13 cellular contexts compared by ENCODE assay signal in genomic region chr4:128847074-128847724, GRCh38. TPM values are rescaled to one million over a fixed set of nuclear protein-coding genes. Genes with fewer than 3 reads are reported as not detected.
A peak's percentile ranks its signal among the peaks of the same experiment; 100 is the strongest.
DNase-seq lines count a peak whose midpoint lies in the region; ATAC-seq and TF ChIP-seq lines count a peak whose summit lies in the region.
"Had no signal": no experiment of that assay in that cellular context is flagged by ENCODE, and none has a peak within 500 bp of the region (broad histone marks: within the 10 kb centered on the region; RNA-seq: fewer than 3 reads in every experiment).

No MANE protein-coding gene starts in this region.

- intact Hi-C loops in left lung (cut with DNase I) = no loop called here

- H3K27me3 ChIP-seq in BLaER1 treated with 17β-estradiol and CSF1 and Interleukin-3, amounts not matched to agents 10 nM and 100 nM = no peaks in the 10 kb centered on the region
- H3K27me3 ChIP-seq in HL-60 (ENCODE audit: insufficient read depth, poor library complexity, severe bottlenecking) (no peaks in the 10 kb centered on the region), RWPE2 (ENCODE audit: insufficient read depth, poor library complexity, severe bottlenecking) (no peaks in the 10 kb centered on the region), left lung (no peaks in the 10 kb centered on the region), Karpas-422 (ENCODE audit: low read length) (no peaks in the 10 kb centered on the region)
- H3K27me3 ChIP-seq: transverse colon had no signal

- H3K36me3 ChIP-seq in BLaER1 treated with 17β-estradiol and CSF1 and Interleukin-3, amounts not matched to agents 10 nM and 100 nM = peaks cover 79 to 100% (median 100%) of the 10 kb centered on the region in 11 experiments
- peaks cover 69% of the 10 kb centered on the region for H3K36me3 ChIP-seq in RWPE2 (ENCODE audit: low read depth)
- peaks cover 0 to 77% of the 10 kb centered on the region in 2 donors for H3K36me3 ChIP-seq in left lung
- peaks cover 83% of the 10 kb centered on the region for H3K36me3 ChIP-seq in Karpas-422 (ENCODE audit: insufficient read depth, low read length)

- H3K4me1 ChIP-seq in BLaER1 treated with 17β-estradiol and CSF1 and Interleukin-3, amounts not matched to agents 10 nM and 100 nM = peaks cover 0 to 37% (median 21%) of the 10 kb centered on the region in 10 experiments; a peak in 17 of 20 replicates
- H3K4me1 ChIP-seq in RWPE2 (ENCODE audit: insufficient read depth, poor library complexity, severe bottlenecking) (no peaks in the 10 kb centered on the region), left lung (peaks cover 0 to 9% of the 10 kb centered on the region in 2 donors), Karpas-422 (ENCODE audit: low read length) (no peaks in the 10 kb centered on the region)
- H3K4me1 ChIP-seq: transverse colon had no signal

- peaks cover 0 to 24% (median 0%) of the 10 kb centered on the region in 11 experiments; a peak in 5 of 22 replicates for H4K20me1 ChIP-seq in BLaER1 treated with 17β-estradiol and CSF1 and Interleukin-3, amounts not matched to agents 10 nM and 100 nM
- H4K20me1 ChIP-seq in Karpas-422 (ENCODE audit: insufficient read depth, low read depth, low read length) = peaks cover 41% of the 10 kb centered on the region

- H3K27ac ChIP-seq in BLaER1 treated with 17β-estradiol and CSF1 and Interleukin-3, amounts not matched to agents 10 nM and 100 nM = peak overlapping the region in 9 of 11 experiments; percentile 46 to 83 (median 77); a peak in 18 of 22 replicates
- H3K27ac ChIP-seq in HL-60 (replicated peaks) = peak overlapping the region; percentile 65
- no peak overlapping the region for H3K27ac ChIP-seq in RWPE2 (ENCODE audit: poor library complexity, severe bottlenecking)
- peak overlapping the region in 1 of 2 donors; percentile 78 for H3K27ac ChIP-seq in left lung
- no peak overlapping the region for H3K27ac ChIP-seq in Karpas-422 (ENCODE audit: low read length)
- H3K27ac ChIP-seq: transverse colon had no signal

- H3K9me3 ChIP-seq in BLaER1 treated with 17β-estradiol and CSF1 and Interleukin-3, amounts not matched to agents 10 nM and 100 nM (replicated peaks in 1 of 11) = no peaks in the 10 kb centered on the region
- H3K9me3 ChIP-seq in RWPE2 (ENCODE audit: severe bottlenecking) = no peaks in the 10 kb centered on the region
- no peaks in the 10 kb centered on the region for H3K9me3 ChIP-seq in left lung
- no peaks in the 10 kb centered on the region for H3K9me3 ChIP-seq in Karpas-422 (ENCODE audit: low read length)
- H3K9me3 ChIP-seq: transverse colon had no signal

- no peak overlapping the region for H2AFZ ChIP-seq in Karpas-422 (ENCODE audit: low read length)

- peak overlapping the region in 2 of 10 experiments; percentile 5 to 10; a peak in 1 of 20 replicates for H3K4me3 ChIP-seq in BLaER1 treated with 17β-estradiol and CSF1 and Interleukin-3, amounts not matched to agents 10 nM and 100 nM
- H3K4me3 ChIP-seq in HL-60 (replicated peaks; ENCODE audit: insufficient read depth, low read length) = no peak overlapping the region
- no peak overlapping the region for H3K4me3 ChIP-seq in RWPE2 (ENCODE audit: severe bottlenecking)
- no peak overlapping the region for H3K4me3 ChIP-seq in left lung
- H3K4me3 ChIP-seq in Karpas-422 (ENCODE audit: low read length) = no peak overlapping the region
- H3K4me3 ChIP-seq: transverse colon had no signal

- H3K79me2 ChIP-seq in Karpas-422 (ENCODE audit: low read length) = peaks cover 87% of the 10 kb centered on the region

- H3K9me2 ChIP-seq in Karpas-422 (replicated peaks; ENCODE audit: insufficient read depth, low read length) = no peaks in the 10 kb centered on the region

- peak overlapping the region in 9 of 11 experiments; percentile 30 to 82 (median 63); a peak in 16 of 22 replicates for H3K4me2 ChIP-seq in BLaER1 treated with 17β-estradiol and CSF1 and Interleukin-3, amounts not matched to agents 10 nM and 100 nM
- H3K4me2 ChIP-seq in Karpas-422 (ENCODE audit: low read depth, low read length, poor library complexity, severe bottlenecking) = no peak overlapping the region

- ATAC-seq in RWPE2 (ENCODE audit: low read depth) = peak; percentile 42; the same call in 2 of the 3 replicates
- ATAC-seq in left lung = peak; percentile 49
- no peak for ATAC-seq in GM18867 (IDR thresholded peaks at IDR 0.05; ENCODE audit: unreplicated experiment)

- DNase-seq in HL-60 (ENCODE audit: low read depth in 1 of 2, low spot score in 1 of 2) (peak; percentile 30 to 84), RWPE2 (ENCODE audit: low spot score) (no peak), left lung (no peak), cerebellar nuclear complex (lab: John Stamatoyannopoulos, UW) (no peak), AG08396 (ENCODE audit: low spot score) (no peak), Karpas-422 (no peak)
- DNase-seq: effector CD8-positive, alpha-beta T cell; NCI-H1436; stimulated activated CD4-positive, alpha-beta T cell treated with anti-CD3 and anti-CD28 coated beads, Interleukin-1b, Interleukin-23, amount 100 ng/mL, for 48 hours; SW 1271; transverse colon had no signal

- TF ChIP-seq CTCF in HL-60 (IDR thresholded peaks at IDR 0.05; ENCODE audit: insufficient read depth, low read length) (no peak), RWPE2 (IDR thresholded peaks at IDR 0.05; ENCODE audit: poor library complexity, severe bottlenecking) (no peak), left lung (IDR thresholded peaks at IDR 0.05) (no peak)

- peak overlapping the region in 9 of 11 experiments; percentile 19 to 64 (median 59); a peak in 13 of 22 replicates for H3K9ac ChIP-seq in BLaER1 treated with 17β-estradiol and CSF1 and Interleukin-3, amounts not matched to agents 10 nM and 100 nM
- H3K9ac ChIP-seq in Karpas-422 (ENCODE audit: low read length) = no peak overlapping the region

RNA-seq across cellular contexts. Expression of gene JADE1, which starts 37.7 kb away (rescaled TPM):
- total RNA-seq in left lung = 10 to 100 TPM; 28.5 to 29.5 TPM
- total RNA-seq in Karpas-422 (2014; rRNA removed; shearing (Covaris generic); ENCODE audit: low replicate concordance) = 31.5 and 43.0 TPM in 2 replicates

Comparison
In these comparisons a context has a peak if more than half of its experiments do, and no peak if none do; other contexts are left out.
1. H3K27ac ChIP-seq: peak in BLaER1 treated with 17β-estradiol and CSF1 and Interleukin-3, amounts not matched to agents 10 nM and 100 nM (9 of 11) and HL-60 (single experiment); none in RWPE2 (single experiment) and Karpas-422 (single experiment).
2. DNase-seq: peak in HL-60 (2 of 2); none in RWPE2 (single experiment), left lung (0 of 2), cerebellar nuclear complex (0 of 2), AG08396 (single experiment) and Karpas-422 (single experiment).